1 cellular context compared by ENCODE assay signal in the genomic region with DNA sequence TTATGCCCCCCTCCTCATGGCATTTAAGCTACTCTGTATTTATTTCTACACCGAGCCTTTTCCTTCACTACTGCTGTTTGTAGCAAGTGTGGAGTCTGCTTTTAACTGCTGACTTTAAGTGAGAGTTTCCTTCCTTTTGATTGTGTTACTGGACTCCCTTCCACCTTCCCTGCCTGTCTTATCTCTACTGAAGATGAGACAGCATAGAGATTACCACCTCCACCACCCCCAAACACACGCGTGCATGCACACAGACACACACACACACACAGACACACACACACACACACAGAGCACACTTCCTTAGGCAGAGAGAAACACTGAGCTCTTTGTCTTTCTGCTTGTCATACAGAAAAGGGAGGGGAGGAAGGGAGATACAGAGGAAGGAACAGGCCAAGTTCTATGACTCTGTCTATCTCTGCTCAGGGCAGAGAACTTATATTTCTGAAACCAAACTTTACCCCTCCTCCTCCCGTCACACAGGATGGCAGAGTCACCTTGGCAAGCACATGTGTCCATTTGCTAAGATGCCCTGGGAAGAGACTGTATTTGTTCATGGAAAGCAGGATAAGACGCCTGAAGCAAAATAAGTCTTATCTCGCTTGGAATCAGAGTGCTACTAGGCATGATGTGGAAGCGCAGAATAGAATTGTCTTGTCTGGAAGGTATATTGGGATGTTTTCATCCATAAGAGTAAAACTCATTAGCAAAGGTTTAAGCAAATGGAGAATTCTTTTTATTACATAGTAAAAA.
TF ChIP-seq lines count a peak whose summit lies in the region.

No MANE protein-coding gene starts in this region.

TF ChIP-seq in K562, 482 proteins besides CTCF, POLR2A, EP300 and RAD21 (continued from another document and continues in another):
- TF ChIP-seq, protein P1, sequence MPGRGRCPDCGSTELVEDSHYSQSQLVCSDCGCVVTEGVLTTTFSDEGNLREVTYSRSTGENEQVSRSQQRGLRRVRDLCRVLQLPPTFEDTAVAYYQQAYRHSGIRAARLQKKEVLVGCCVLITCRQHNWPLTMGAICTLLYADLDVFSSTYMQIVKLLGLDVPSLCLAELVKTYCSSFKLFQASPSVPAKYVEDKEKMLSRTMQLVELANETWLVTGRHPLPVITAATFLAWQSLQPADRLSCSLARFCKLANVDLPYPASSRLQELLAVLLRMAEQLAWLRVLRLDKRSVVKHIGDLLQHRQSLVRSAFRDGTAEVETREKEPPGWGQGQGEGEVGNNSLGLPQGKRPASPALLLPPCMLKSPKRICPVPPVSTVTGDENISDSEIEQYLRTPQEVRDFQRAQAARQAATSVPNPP (IDR thresholded peaks at IDR 0.05; ENCODE audit: borderline replicate concordance, insufficient read depth, insufficient read length): no peak
- TF ChIP-seq ZBTB8A (IDR thresholded peaks at IDR 0.05; ENCODE audit: partially characterized antibody): no peak
- no peak for TF ChIP-seq KAT2B (IDR thresholded peaks at IDR 0.05; ENCODE audit: low read depth, low read length)
- no peak for TF ChIP-seq TBL1XR1 (IDR thresholded peaks at IDR 0.05; ENCODE audit: low read length in 2 of 2)
- peak; percentile 91 for TF ChIP-seq THRB (CRISPR knock-in tag; conservative IDR thresholded peaks at IDR 0.05)
- TF ChIP-seq, protein P2, sequence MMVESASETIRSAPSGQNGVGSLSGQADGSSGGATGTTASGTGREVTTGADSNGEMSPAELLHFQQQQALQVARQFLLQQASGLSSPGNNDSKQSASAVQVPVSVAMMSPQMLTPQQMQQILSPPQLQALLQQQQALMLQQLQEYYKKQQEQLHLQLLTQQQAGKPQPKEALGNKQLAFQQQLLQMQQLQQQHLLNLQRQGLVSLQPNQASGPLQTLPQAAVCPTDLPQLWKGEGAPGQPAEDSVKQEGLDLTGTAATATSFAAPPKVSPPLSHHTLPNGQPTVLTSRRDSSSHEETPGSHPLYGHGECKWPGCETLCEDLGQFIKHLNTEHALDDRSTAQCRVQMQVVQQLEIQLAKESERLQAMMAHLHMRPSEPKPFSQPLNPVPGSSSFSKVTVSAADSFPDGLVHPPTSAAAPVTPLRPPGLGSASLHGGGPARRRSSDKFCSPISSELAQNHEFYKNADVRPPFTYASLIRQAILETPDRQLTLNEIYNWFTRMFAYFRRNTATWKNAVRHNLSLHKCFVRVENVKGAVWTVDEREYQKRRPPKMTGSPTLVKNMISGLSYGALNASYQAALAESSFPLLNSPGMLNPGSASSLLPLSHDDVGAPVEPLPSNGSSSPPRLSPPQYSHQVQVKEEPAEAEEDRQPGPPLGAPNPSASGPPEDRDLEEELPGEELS (CRISPR knock-in tag; IDR thresholded peaks at IDR 0.05; ENCODE audit: borderline replicate concordance): no peak
- TF ChIP-seq ASH1L (IDR thresholded peaks at IDR 0.05; ENCODE audit: borderline replicate concordance, low read depth, partially characterized antibody): no peak
- TF ChIP-seq NCOR1 (IDR thresholded peaks at IDR 0.05): peak; percentile 69
- TF ChIP-seq TCF15 (CRISPR knock-in tag; IDR thresholded peaks at IDR 0.05): no peak
- peak; percentile 93 for TF ChIP-seq ARID1B (IDR thresholded peaks at IDR 0.05)
- TF ChIP-seq ZNF589 (CRISPR knock-in tag; IDR thresholded peaks at IDR 0.05; ENCODE audit: low read depth): 0 out of 2 replicates have a peak, but pooled peaks have one; percentile 41
- TF ChIP-seq RFX5 (IDR thresholded peaks at IDR 0.05; ENCODE audit: low read depth, low read length): no peak
- no peak for TF ChIP-seq PCBP1 (IDR thresholded peaks at IDR 0.05; ENCODE audit: low read depth, low read length, poor library complexity, severe bottlenecking)
- no peak for TF ChIP-seq ZNF507 (tag; conservative IDR thresholded peaks at IDR 0.05)
- TF ChIP-seq HIVEP1 (CRISPR knock-in tag; IDR thresholded peaks at IDR 0.05): no peak
- TF ChIP-seq CBX5 (IDR thresholded peaks at IDR 0.05; ENCODE audit: borderline replicate concordance, low read depth): no peak
- no peak for TF ChIP-seq U2AF2 (optimal IDR thresholded peaks at IDR 0.05; ENCODE audit: low read depth, low read length)
- TF ChIP-seq TRIM24 (IDR thresholded peaks at IDR 0.05): peak; percentile 22 to 82; a peak in 3 of 4 replicates
- no peak for TF ChIP-seq ZNF830 (CRISPR knock-in tag; IDR thresholded peaks at IDR 0.05)
- TF ChIP-seq SNRNP70 (optimal IDR thresholded peaks at IDR 0.05; ENCODE audit: low read depth, low read length): no peak
- no peak for TF ChIP-seq MCM7 (IDR thresholded peaks at IDR 0.05)
- TF ChIP-seq, protein P3, sequence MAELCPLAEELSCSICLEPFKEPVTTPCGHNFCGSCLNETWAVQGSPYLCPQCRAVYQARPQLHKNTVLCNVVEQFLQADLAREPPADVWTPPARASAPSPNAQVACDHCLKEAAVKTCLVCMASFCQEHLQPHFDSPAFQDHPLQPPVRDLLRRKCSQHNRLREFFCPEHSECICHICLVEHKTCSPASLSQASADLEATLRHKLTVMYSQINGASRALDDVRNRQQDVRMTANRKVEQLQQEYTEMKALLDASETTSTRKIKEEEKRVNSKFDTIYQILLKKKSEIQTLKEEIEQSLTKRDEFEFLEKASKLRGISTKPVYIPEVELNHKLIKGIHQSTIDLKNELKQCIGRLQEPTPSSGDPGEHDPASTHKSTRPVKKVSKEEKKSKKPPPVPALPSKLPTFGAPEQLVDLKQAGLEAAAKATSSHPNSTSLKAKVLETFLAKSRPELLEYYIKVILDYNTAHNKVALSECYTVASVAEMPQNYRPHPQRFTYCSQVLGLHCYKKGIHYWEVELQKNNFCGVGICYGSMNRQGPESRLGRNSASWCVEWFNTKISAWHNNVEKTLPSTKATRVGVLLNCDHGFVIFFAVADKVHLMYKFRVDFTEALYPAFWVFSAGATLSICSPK (IDR thresholded peaks at IDR 0.05; ENCODE audit: borderline replicate concordance): 0 out of 2 replicates have a peak, but pooled peaks have one; percentile 21
- TF ChIP-seq, protein P4, sequence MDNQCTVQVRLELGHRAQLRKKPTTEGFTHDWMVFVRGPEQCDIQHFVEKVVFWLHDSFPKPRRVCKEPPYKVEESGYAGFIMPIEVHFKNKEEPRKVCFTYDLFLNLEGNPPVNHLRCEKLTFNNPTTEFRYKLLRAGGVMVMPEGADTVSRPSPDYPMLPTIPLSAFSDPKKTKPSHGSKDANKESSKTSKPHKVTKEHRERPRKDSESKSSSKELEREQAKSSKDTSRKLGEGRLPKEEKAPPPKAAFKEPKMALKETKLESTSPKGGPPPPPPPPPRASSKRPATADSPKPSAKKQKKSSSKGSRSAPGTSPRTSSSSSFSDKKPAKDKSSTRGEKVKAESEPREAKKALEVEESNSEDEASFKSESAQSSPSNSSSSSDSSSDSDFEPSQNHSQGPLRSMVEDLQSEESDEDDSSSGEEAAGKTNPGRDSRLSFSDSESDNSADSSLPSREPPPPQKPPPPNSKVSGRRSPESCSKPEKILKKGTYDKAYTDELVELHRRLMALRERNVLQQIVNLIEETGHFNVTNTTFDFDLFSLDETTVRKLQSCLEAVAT (IDR thresholded peaks at IDR 0.05): peak in 1 of 2 experiments; percentile 80; a peak in 2 of 4 replicates
- TF ChIP-seq CREM (IDR thresholded peaks at IDR 0.05; ENCODE audit: low read depth): peak; percentile 72
- TF ChIP-seq PHF8 (IDR thresholded peaks at IDR 0.05; ENCODE audit: borderline replicate concordance, low read length): no peak
- peak; percentile 98 for TF ChIP-seq OTX1 (CRISPR knock-in tag; IDR thresholded peaks at IDR 0.05)
- TF ChIP-seq GABPB2 (CRISPR knock-in tag; conservative IDR thresholded peaks at IDR 0.05): no peak
- TF ChIP-seq THRAP3 (IDR thresholded peaks at IDR 0.05; ENCODE audit: borderline replicate concordance): no peak
- no peak for TF ChIP-seq BCL6 (CRISPR knock-in tag; IDR thresholded peaks at IDR 0.05)
- no peak for TF ChIP-seq ZNF12 (CRISPR knock-in tag; IDR thresholded peaks at IDR 0.05)
- TF ChIP-seq DNMT1 (IDR thresholded peaks at IDR 0.05): no peak
- no peak for TF ChIP-seq ELF1 (tag; IDR thresholded peaks at IDR 0.05)
- TF ChIP-seq MYC (IDR thresholded peaks at IDR 0.05; ENCODE audit: low read depth, low read length): peak; percentile 55; the same call in 1 of the 2 replicates
- TF ChIP-seq MYC (CRISPR knock-in tag; IDR thresholded peaks at IDR 0.05; ENCODE audit: borderline replicate concordance, low read depth): no peak
- TF ChIP-seq MTA2 (IDR thresholded peaks at IDR 0.05; ENCODE audit: low read depth): peak; percentile 68
- TF ChIP-seq ZFP30 (CRISPR knock-in tag; IDR thresholded peaks at IDR 0.05; ENCODE audit: borderline replicate concordance): no peak
- no peak for TF ChIP-seq FOS (IDR thresholded peaks at IDR 0.05; ENCODE audit: extremely low read depth, insufficient read length)
- TF ChIP-seq NFIX (CRISPR knock-in tag; IDR thresholded peaks at IDR 0.05; ENCODE audit: low read depth): no peak
- no peak for TF ChIP-seq NUFIP1 (IDR thresholded peaks at IDR 0.05; ENCODE audit: partially characterized antibody)
- peak; percentile 52; the same call in 1 of the 2 replicates for TF ChIP-seq CC2D1A (IDR thresholded peaks at IDR 0.05)
- TF ChIP-seq ZNF253 (CRISPR knock-in tag; conservative IDR thresholded peaks at IDR 0.05): no peak
- TF ChIP-seq RBM15 (IDR thresholded peaks at IDR 0.05; ENCODE audit: insufficient read depth, low read length): no peak
- TF ChIP-seq XRCC5 (IDR thresholded peaks at IDR 0.05; ENCODE audit: low read depth, low read length): no peak
- TF ChIP-seq MYBL2 (IDR thresholded peaks at IDR 0.05; ENCODE audit: low read depth): no peak
- no peak for TF ChIP-seq MYBL2 (CRISPR knock-in tag; IDR thresholded peaks at IDR 0.05; ENCODE audit: borderline replicate concordance)
- TF ChIP-seq, protein P5, sequence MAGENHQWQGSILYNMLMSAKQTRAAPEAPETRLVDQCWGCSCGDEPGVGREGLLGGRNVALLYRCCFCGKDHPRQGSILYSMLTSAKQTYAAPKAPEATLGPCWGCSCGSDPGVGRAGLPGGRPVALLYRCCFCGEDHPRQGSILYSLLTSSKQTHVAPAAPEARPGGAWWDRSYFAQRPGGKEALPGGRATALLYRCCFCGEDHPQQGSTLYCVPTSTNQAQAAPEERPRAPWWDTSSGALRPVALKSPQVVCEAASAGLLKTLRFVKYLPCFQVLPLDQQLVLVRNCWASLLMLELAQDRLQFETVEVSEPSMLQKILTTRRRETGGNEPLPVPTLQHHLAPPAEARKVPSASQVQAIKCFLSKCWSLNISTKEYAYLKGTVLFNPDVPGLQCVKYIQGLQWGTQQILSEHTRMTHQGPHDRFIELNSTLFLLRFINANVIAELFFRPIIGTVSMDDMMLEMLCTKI (IDR thresholded peaks at IDR 0.05; ENCODE audit: partially characterized antibody): no peak
- TF ChIP-seq, protein P6, sequence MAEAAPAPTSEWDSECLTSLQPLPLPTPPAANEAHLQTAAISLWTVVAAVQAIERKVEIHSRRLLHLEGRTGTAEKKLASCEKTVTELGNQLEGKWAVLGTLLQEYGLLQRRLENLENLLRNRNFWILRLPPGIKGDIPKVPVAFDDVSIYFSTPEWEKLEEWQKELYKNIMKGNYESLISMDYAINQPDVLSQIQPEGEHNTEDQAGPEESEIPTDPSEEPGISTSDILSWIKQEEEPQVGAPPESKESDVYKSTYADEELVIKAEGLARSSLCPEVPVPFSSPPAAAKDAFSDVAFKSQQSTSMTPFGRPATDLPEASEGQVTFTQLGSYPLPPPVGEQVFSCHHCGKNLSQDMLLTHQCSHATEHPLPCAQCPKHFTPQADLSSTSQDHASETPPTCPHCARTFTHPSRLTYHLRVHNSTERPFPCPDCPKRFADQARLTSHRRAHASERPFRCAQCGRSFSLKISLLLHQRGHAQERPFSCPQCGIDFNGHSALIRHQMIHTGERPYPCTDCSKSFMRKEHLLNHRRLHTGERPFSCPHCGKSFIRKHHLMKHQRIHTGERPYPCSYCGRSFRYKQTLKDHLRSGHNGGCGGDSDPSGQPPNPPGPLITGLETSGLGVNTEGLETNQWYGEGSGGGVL (CRISPR knock-in tag; IDR thresholded peaks at IDR 0.05): no peak
- TF ChIP-seq TCF7 (IDR thresholded peaks at IDR 0.05; ENCODE audit: borderline replicate concordance): no peak
- TF ChIP-seq FOXA1 (IDR thresholded peaks at IDR 0.05; ENCODE audit: borderline replicate concordance): no peak
- TF ChIP-seq ZKSCAN3 (CRISPR knock-in tag; IDR thresholded peaks at IDR 0.05): no peak
- TF ChIP-seq GTF2B (IDR thresholded peaks at IDR 0.05; ENCODE audit: extremely low read depth, insufficient read length): no peak
- TF ChIP-seq, protein P7, sequence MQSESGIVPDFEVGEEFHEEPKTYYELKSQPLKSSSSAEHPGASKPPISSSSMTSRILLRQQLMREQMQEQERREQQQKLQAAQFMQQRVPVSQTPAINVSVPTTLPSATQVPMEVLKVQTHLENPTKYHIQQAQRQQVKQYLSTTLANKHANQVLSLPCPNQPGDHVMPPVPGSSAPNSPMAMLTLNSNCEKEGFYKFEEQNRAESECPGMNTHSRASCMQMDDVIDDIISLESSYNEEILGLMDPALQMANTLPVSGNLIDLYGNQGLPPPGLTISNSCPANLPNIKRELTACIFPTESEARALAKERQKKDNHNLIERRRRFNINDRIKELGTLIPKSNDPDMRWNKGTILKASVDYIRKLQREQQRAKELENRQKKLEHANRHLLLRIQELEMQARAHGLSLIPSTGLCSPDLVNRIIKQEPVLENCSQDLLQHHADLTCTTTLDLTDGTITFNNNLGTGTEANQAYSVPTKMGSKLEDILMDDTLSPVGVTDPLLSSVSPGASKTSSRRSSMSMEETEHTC (IDR thresholded peaks at IDR 0.05): no peak
- no peak; the same call in 1 of the 2 replicates for TF ChIP-seq ARID2 (IDR thresholded peaks at IDR 0.05)
- TF ChIP-seq CREB3 (tag; conservative IDR thresholded peaks at IDR 0.05; ENCODE audit: low read depth): peak; percentile 10; the same call in 1 of the 2 replicates
